Comparison of ENCODE assay signal across 13 cellular contexts in genomic region chr1:207938016-207938415, GRCh38. TPM values are rescaled to one million over a fixed set of nuclear protein-coding genes. Genes with fewer than 3 reads are reported as not detected.
DNase-seq lines count a peak whose midpoint lies in the region; ATAC-seq and TF ChIP-seq lines count a peak whose summit lies in the region.
"Had no signal": no experiment of that assay in that cellular context is flagged by ENCODE, and none has a peak within 500 bp of the region (broad histone marks: within the 10 kb centered on the region; RNA-seq: fewer than 3 reads in every experiment).

No MANE protein-coding gene starts in this region.

- H3K27ac ChIP-seq in brain microvascular endothelial cell (peak overlapping the region; percentile 1), lower lobe of right lung (no peak overlapping the region)
- H3K27ac ChIP-seq: gastrocnemius medialis, SK-N-MC had no signal

- H3K4me3 ChIP-seq in brain microvascular endothelial cell (ENCODE audit: low read depth, low read length) (no peak overlapping the region), lower lobe of right lung (no peak overlapping the region)
- H3K4me3 ChIP-seq: gastrocnemius medialis, SK-N-MC had no signal

- no peaks in the 10 kb centered on the region for H3K9me3 Mint-ChIP-seq in activated CD4-positive, alpha-beta memory T cell treated with anti-CD3 and anti-CD28 coated beads, Interleukin-2, amount 10 ng/mL, durations not matched to agents 7 days and 5 days
- no peaks in the 10 kb centered on the region for H3K9me3 Mint-ChIP-seq in activated T-helper 1 cell treated with anti-CD3 and anti-CD28 coated beads, Interleukin-12 subunit alpha, Interleukin-12 subunit beta, Interleukin-2, Interleukin-4 antibody, amounts not matched to agents 30 ng/mL and 10 ng/mL and 1 ng/mL, durations not matched to agents 14 hours and 24 hours and 36 hours
- H3K9me3 Mint-ChIP-seq: stimulated activated naive CD8-positive, alpha-beta T cell treated with anti-CD3 and anti-CD28 coated beads, Interleukin-15, Interleukin-2, amounts not matched to agents 100 ng/mL and 50 ng/mL, for 24 hours had no signal

- intact Hi-C loops in lower lobe of right lung (cut with DNase I) = no loop called here
- intact Hi-C loops in activated T-helper 1 cell treated with anti-CD3 and anti-CD28 coated beads, Interleukin-12 subunit alpha, Interleukin-12 subunit beta, Interleukin-2, Interleukin-4 antibody, amounts not matched to agents 30 ng/mL and 10 ng/mL and 1 ng/mL, durations not matched to agents 14 hours and 24 hours and 36 hours (cut with micrococcal nuclease) = no loop called here

- H3K27ac Mint-ChIP-seq in activated CD4-positive, alpha-beta memory T cell treated with anti-CD3 and anti-CD28 coated beads, Interleukin-2, amount 10 ng/mL, durations not matched to agents 7 days and 5 days = no peak overlapping the region
- H3K27ac Mint-ChIP-seq in activated T-helper 1 cell treated with anti-CD3 and anti-CD28 coated beads, Interleukin-12 subunit alpha, Interleukin-12 subunit beta, Interleukin-2, Interleukin-4 antibody, amounts not matched to agents 30 ng/mL and 10 ng/mL and 1 ng/mL, durations not matched to agents 14 hours and 24 hours and 36 hours = no peak overlapping the region
- H3K27ac Mint-ChIP-seq: stimulated activated naive CD8-positive, alpha-beta T cell treated with anti-CD3 and anti-CD28 coated beads, Interleukin-15, Interleukin-2, amounts not matched to agents 100 ng/mL and 50 ng/mL, for 24 hours had no signal

- H3K9me3 ChIP-seq in lower lobe of right lung = no peaks in the 10 kb centered on the region
- H3K9me3 ChIP-seq: gastrocnemius medialis had no signal

- DNase-seq in EL (peak; percentile 61), NCI-H2029 treated with DMSO at 0.1 percent for 48 hours (lab: John Stamatoyannopoulos, UW) (peak; percentile 21), brain microvascular endothelial cell (peak; percentile 84), lower lobe of right lung (no peak)
- DNase-seq in activated CD4-positive, alpha-beta memory T cell treated with anti-CD3 and anti-CD28 coated beads, Interleukin-2, amount 10 ng/mL, durations not matched to agents 7 days and 5 days = no peak
- DNase-seq in activated CD4-positive, CD25-positive, alpha-beta regulatory T cell (lab: John Stamatoyannopoulos, UW) = no peak
- DNase-seq in activated T-helper 1 cell treated with anti-CD3 and anti-CD28 coated beads, Interleukin-12 subunit alpha, Interleukin-12 subunit beta, Interleukin-2, Interleukin-4 antibody, amounts not matched to agents 30 ng/mL and 10 ng/mL and 1 ng/mL, durations not matched to agents 14 hours and 24 hours and 36 hours (ENCODE audit: low spot score) = no peak
- DNase-seq: anterior cingulate cortex, gastrocnemius medialis, MM.1S had no signal

- no peaks in the 10 kb centered on the region for H3K36me3 Mint-ChIP-seq in activated CD4-positive, alpha-beta memory T cell treated with anti-CD3 and anti-CD28 coated beads, Interleukin-2, amount 10 ng/mL, durations not matched to agents 7 days and 5 days (ENCODE audit: low read depth)
- H3K36me3 Mint-ChIP-seq in activated T-helper 1 cell treated with anti-CD3 and anti-CD28 coated beads, Interleukin-12 subunit alpha, Interleukin-12 subunit beta, Interleukin-2, Interleukin-4 antibody, amounts not matched to agents 30 ng/mL and 10 ng/mL and 1 ng/mL, durations not matched to agents 14 hours and 24 hours and 36 hours (ENCODE audit: low read depth) = no peaks in the 10 kb centered on the region

- H3K36me3 ChIP-seq in brain microvascular endothelial cell (replicated peaks) = no peaks in the 10 kb centered on the region
- H3K36me3 ChIP-seq in lower lobe of right lung = no peaks in the 10 kb centered on the region
- H3K36me3 ChIP-seq: gastrocnemius medialis had no signal

- H3K4me1 ChIP-seq in lower lobe of right lung = no peaks in the 10 kb centered on the region

- POLR2A ChIA-PET in activated CD4-positive, alpha-beta memory T cell treated with anti-CD3 and anti-CD28 coated beads, Interleukin-2, amount 10 ng/mL, durations not matched to agents 7 days and 5 days (lab: Charles Lee) = no interaction called here

- in situ Hi-C loops in brain microvascular endothelial cell (cut with HindIII; ENCODE audit: low pct_ligation_motif_present, low sequenced_read_pairs) = no loop called here

- CTCF ChIA-PET in activated CD4-positive, alpha-beta memory T cell treated with anti-CD3 and anti-CD28 coated beads, Interleukin-2, amount 10 ng/mL, durations not matched to agents 7 days and 5 days (lab: Charles Lee) = interaction anchor here (1.4 to 1.8 kb wide), 2 partner anchors 15 to 53 kb away, joined by 3 to 8 read pairs; no protein-coding TSS in a partner anchor

- no peaks in the 10 kb centered on the region for H3K4me1 Mint-ChIP-seq in activated CD4-positive, alpha-beta memory T cell treated with anti-CD3 and anti-CD28 coated beads, Interleukin-2, amount 10 ng/mL, durations not matched to agents 7 days and 5 days
- no peaks in the 10 kb centered on the region for H3K4me1 Mint-ChIP-seq in activated T-helper 1 cell treated with anti-CD3 and anti-CD28 coated beads, Interleukin-12 subunit alpha, Interleukin-12 subunit beta, Interleukin-2, Interleukin-4 antibody, amounts not matched to agents 30 ng/mL and 10 ng/mL and 1 ng/mL, durations not matched to agents 14 hours and 24 hours and 36 hours (ENCODE audit: low read depth)

- peaks cover 58% of the 10 kb centered on the region for H3K27me3 Mint-ChIP-seq in activated CD4-positive, alpha-beta memory T cell treated with anti-CD3 and anti-CD28 coated beads, Interleukin-2, amount 10 ng/mL, durations not matched to agents 7 days and 5 days
- peaks cover 56% of the 10 kb centered on the region for H3K27me3 Mint-ChIP-seq in activated T-helper 1 cell treated with anti-CD3 and anti-CD28 coated beads, Interleukin-12 subunit alpha, Interleukin-12 subunit beta, Interleukin-2, Interleukin-4 antibody, amounts not matched to agents 30 ng/mL and 10 ng/mL and 1 ng/mL, durations not matched to agents 14 hours and 24 hours and 36 hours (ENCODE audit: insufficient read depth)

- H3K4me3 Mint-ChIP-seq in activated CD4-positive, alpha-beta memory T cell treated with anti-CD3 and anti-CD28 coated beads, Interleukin-2, amount 10 ng/mL, durations not matched to agents 7 days and 5 days = no peak overlapping the region
- H3K4me3 Mint-ChIP-seq in activated T-helper 1 cell treated with anti-CD3 and anti-CD28 coated beads, Interleukin-12 subunit alpha, Interleukin-12 subunit beta, Interleukin-2, Interleukin-4 antibody, amounts not matched to agents 30 ng/mL and 10 ng/mL and 1 ng/mL, durations not matched to agents 14 hours and 24 hours and 36 hours = no peak overlapping the region
- H3K4me3 Mint-ChIP-seq: stimulated activated naive CD8-positive, alpha-beta T cell treated with anti-CD3 and anti-CD28 coated beads, Interleukin-15, Interleukin-2, amounts not matched to agents 100 ng/mL and 50 ng/mL, for 24 hours had no signal

- peak; percentile 47 to 65 for ATAC-seq in lower lobe of right lung
- ATAC-seq in GM19395 (IDR thresholded peaks at IDR 0.05; ENCODE audit: unreplicated experiment) = no peak
- ATAC-seq: gastrocnemius medialis had no signal

- no peak for TF ChIP-seq CTCF in brain microvascular endothelial cell (IDR thresholded peaks at IDR 0.05; ENCODE audit: low read depth, low read length, missing control alignments)
- TF ChIP-seq CTCF in lower lobe of right lung (IDR thresholded peaks at IDR 0.05) = no peak

- no peaks in the 10 kb centered on the region for H3K27me3 ChIP-seq in brain microvascular endothelial cell (replicated peaks)
- no peaks in the 10 kb centered on the region for H3K27me3 ChIP-seq in lower lobe of right lung (ENCODE audit: low read depth)
- H3K27me3 ChIP-seq: gastrocnemius medialis had no signal

RNA-seq across cellular contexts. Expression of gene CD34, which starts 27.1 kb away (rescaled TPM):
- 44.6 TPM for total RNA-seq in lower lobe of right lung
- under 1 TPM; 0.03 to 0.05 TPM for total RNA-seq in activated CD4-positive, alpha-beta memory T cell treated with anti-CD3 and anti-CD28 coated beads, Interleukin-2, amount 10 ng/mL, durations not matched to agents 7 days and 5 days
- total RNA-seq in activated T-helper 1 cell treated with anti-CD3 and anti-CD28 coated beads, Interleukin-12 subunit alpha, Interleukin-12 subunit beta, Interleukin-2, Interleukin-4 antibody, amounts not matched to agents 30 ng/mL and 10 ng/mL and 1 ng/mL, durations not matched to agents 14 hours and 24 hours and 36 hours = not detected in 2 replicates

Comparison
In these comparisons a context has a peak if more than half of its experiments do, and no peak if none do; other contexts are left out.
1. DNase-seq: peak in EL (single experiment), NCI-H2029 treated with DMSO at 0.1 percent for 48 hours (single experiment) and brain microvascular endothelial cell (single experiment); none in lower lobe of right lung (single experiment), activated CD4-positive, alpha-beta memory T cell treated with anti-CD3 and anti-CD28 coated beads, Interleukin-2, amount 10 ng/mL, durations not matched to agents 7 days and 5 days (single experiment), activated CD4-positive, CD25-positive, alpha-beta regulatory T cell (0 of 4) and activated T-helper 1 cell treated with anti-CD3 and anti-CD28 coated beads, Interleukin-12 subunit alpha, Interleukin-12 subunit beta, Interleukin-2, Interleukin-4 antibody, amounts not matched to agents 30 ng/mL and 10 ng/mL and 1 ng/mL, durations not matched to agents 14 hours and 24 hours and 36 hours (single experiment).
2. RNA of gene CD34, which starts 27.1 kb away (total RNA-seq): 44.6 TPM in lower lobe of right lung (single experiment); 0.03 to 0.05 TPM in activated CD4-positive, alpha-beta memory T cell treated with anti-CD3 and anti-CD28 coated beads, Interleukin-2, amount 10 ng/mL, durations not matched to agents 7 days and 5 days and not detected in activated T-helper 1 cell treated with anti-CD3 and anti-CD28 coated beads, Interleukin-12 subunit alpha, Interleukin-12 subunit beta, Interleukin-2, Interleukin-4 antibody, amounts not matched to agents 30 ng/mL and 10 ng/mL and 1 ng/mL, durations not matched to agents 14 hours and 24 hours and 36 hours; every median in the first group is over 10 times any median in the second.